ENCODE assay signal across 8 cellular contexts in genomic region chr11:61129608-61130523, GRCh38. TPM values are rescaled to one million over a fixed set of nuclear protein-coding genes. Genes with fewer than 3 reads are reported as not detected.
DNase-seq lines count a peak whose midpoint lies in the region; ATAC-seq and TF ChIP-seq lines count a peak whose summit lies in the region.

No MANE protein-coding gene starts in this region.

- peak overlapping the region in 3 of 6 donors; percentile 4 to 67 (median 42) for H3K27ac Mint-ChIP-seq in naive B cell
- H3K27ac Mint-ChIP-seq in stimulated activated effector memory CD8-positive, alpha-beta T cell treated with anti-CD3 and anti-CD28 coated beads, Interleukin-12 subunit alpha, Interleukin-12 subunit beta, amount 100 ng/mL, for 72 hours, result peak overlapping the region; percentile 63

- H3K27me3 Mint-ChIP-seq in naive B cell, result no peaks in the 10 kb centered on the region

- no peak overlapping the region for H3K4me3 Mint-ChIP-seq in naive B cell
- peak overlapping the region; percentile 44 for H3K4me3 Mint-ChIP-seq in stimulated activated effector memory CD8-positive, alpha-beta T cell treated with anti-CD3 and anti-CD28 coated beads, Interleukin-12 subunit alpha, Interleukin-12 subunit beta, amount 100 ng/mL, for 72 hours

- peak; percentile 100 for TF ChIP-seq CTCF in epithelial cell of esophagus (IDR thresholded peaks at IDR 0.05; ENCODE audit: insufficient read depth, low read depth, low read length, missing control alignments)

- H3K36me3 Mint-ChIP-seq in naive B cell, result no peaks in the 10 kb centered on the region
- H3K36me3 Mint-ChIP-seq in stimulated activated effector memory CD8-positive, alpha-beta T cell treated with anti-CD3 and anti-CD28 coated beads, Interleukin-12 subunit alpha, Interleukin-12 subunit beta, amount 100 ng/mL, for 72 hours, result peaks cover 49% of the 10 kb centered on the region

- DNase-seq in Ammon's horn (ENCODE audit: low spot score), result peak; percentile 92
- DNase-seq in HT-29 (ENCODE audit: low spot score), result peak; percentile 99
- peak; percentile 96 for DNase-seq in activated CD8-positive, alpha-beta memory T cell treated with anti-CD3 and anti-CD28 coated beads for 24 hours
- peak; percentile 90 for DNase-seq in epithelial cell of esophagus (ENCODE audit: low read depth)
- DNase-seq in naive B cell, result peak; percentile 83
- DNase-seq in stimulated activated effector memory CD8-positive, alpha-beta T cell treated with anti-CD3 and anti-CD28 coated beads, Interleukin-12 subunit alpha, Interleukin-12 subunit beta, amount 100 ng/mL, for 72 hours (ENCODE audit: low spot score in 2 of 2), result peak; percentile 85 to 94
- no peak for DNase-seq in NCI-H187 treated with DMSO at 0.1 percent for 48 hours (lab: John Stamatoyannopoulos, UW)

- ATAC-seq in GM19452 (IDR thresholded peaks at IDR 0.05; ENCODE audit: unreplicated experiment) (peak; percentile 95), naive B cell (ENCODE audit: low read depth in 2 of 2) (peak; percentile 97 to 98)
- peak; percentile 89 for ATAC-seq in stimulated activated effector memory CD8-positive, alpha-beta T cell treated with anti-CD3 and anti-CD28 coated beads, Interleukin-12 subunit alpha, Interleukin-12 subunit beta, amount 100 ng/mL, for 72 hours

- peaks cover 5 to 9% (median 9%) of the 10 kb centered on the region in 3 donors for H3K4me1 Mint-ChIP-seq in naive B cell
- H3K4me1 Mint-ChIP-seq in stimulated activated effector memory CD8-positive, alpha-beta T cell treated with anti-CD3 and anti-CD28 coated beads, Interleukin-12 subunit alpha, Interleukin-12 subunit beta, amount 100 ng/mL, for 72 hours, result peaks cover 7% of the 10 kb centered on the region

- no peaks in the 10 kb centered on the region for H3K9me3 Mint-ChIP-seq in naive B cell
- no peaks in the 10 kb centered on the region for H3K9me3 Mint-ChIP-seq in stimulated activated effector memory CD8-positive, alpha-beta T cell treated with anti-CD3 and anti-CD28 coated beads, Interleukin-12 subunit alpha, Interleukin-12 subunit beta, amount 100 ng/mL, for 72 hours

- peak overlapping the region; percentile 13 for H3K4me3 ChIP-seq in epithelial cell of esophagus (ENCODE audit: low read length)

RNA-seq across cellular contexts. Expression of gene CD5, which starts 27.6 kb away (rescaled TPM):
- not detected in 2 replicates for total RNA-seq in HT-29 (2014; rRNA removed; shearing (Covaris generic))
- 10 to 100 TPM in 3 of 6 donors, 1 to 10 TPM in 3; 5.6 to 21.0 (median 10.5) TPM for polyA plus RNA-seq in naive B cell (ENCODE audit: low read depth in 6 of 6)

RNA-seq across cellular contexts. Expression of gene VPS37C, which starts 31.4 kb away (rescaled TPM):
- total RNA-seq in HT-29 (2014; rRNA removed; shearing (Covaris generic)), result 37.3 and 44.2 TPM in 2 replicates
- 1 to 10 TPM; 1.0 to 4.6 (median 2.4) TPM for polyA plus RNA-seq in naive B cell (ENCODE audit: low read depth in 6 of 6)
